In the genomic region with DNA sequence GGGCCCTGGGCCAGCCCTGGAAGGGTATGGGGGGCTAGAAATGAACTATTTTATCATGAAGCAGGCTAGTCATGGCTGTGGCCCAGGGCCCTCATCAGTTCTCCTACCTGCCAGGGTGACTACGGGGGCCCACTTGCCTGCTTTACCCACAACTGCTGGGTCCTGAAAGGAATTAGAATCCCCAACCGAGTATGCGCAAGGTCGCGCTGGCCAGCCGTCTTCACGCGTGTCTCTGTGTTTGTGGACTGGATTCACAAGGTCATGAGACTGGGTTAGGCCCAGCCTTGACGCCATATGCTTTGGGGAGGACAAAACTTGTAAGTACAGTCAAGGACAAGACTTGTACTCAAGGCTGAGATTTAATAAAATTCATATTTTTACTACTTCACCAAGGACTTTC, we compare ENCODE assay signal across 7 cellular contexts. TPM values are rescaled to one million over a fixed set of nuclear protein-coding genes. Genes with fewer than 3 reads are reported as not detected.
A peak's percentile ranks its signal among the peaks of the same experiment; 100 is the strongest.
DNase-seq lines count a peak whose midpoint lies in the region; ATAC-seq and TF ChIP-seq lines count a peak whose summit lies in the region.
"Not testable (repeated sequence)": the region's sequence is repeated elsewhere in the genome, so short reads cannot be mapped to it uniquely, and the experiment has no call there.

No MANE protein-coding gene starts in this region.

- not testable (repeated sequence) for H3K27ac ChIP-seq in breast epithelium, heart right ventricle, lower lobe of right lung, testis

- H3K9me3 Mint-ChIP-seq in activated T-cell treated with anti-CD3 and anti-CD28 coated beads, Interleukin-2, amount 50 U/mL, for 24 hours = not testable (repeated sequence)

- not testable (repeated sequence) for H3K36me3 ChIP-seq in breast epithelium; heart right ventricle; lower lobe of right lung; testis (ENCODE audit: low read depth, missing control alignments)

- not testable (repeated sequence) for H3K27ac Mint-ChIP-seq in activated T-cell treated with anti-CD3 and anti-CD28 coated beads, Interleukin-2, amount 50 U/mL, for 24 hours

- H3K4me3 Mint-ChIP-seq in activated T-cell treated with anti-CD3 and anti-CD28 coated beads, Interleukin-2, amount 50 U/mL, for 24 hours = not testable (repeated sequence)

- H3K36me3 Mint-ChIP-seq in activated T-cell treated with anti-CD3 and anti-CD28 coated beads, Interleukin-2, amount 50 U/mL, for 24 hours (ENCODE audit: low read depth) = not testable (repeated sequence)

- not testable (repeated sequence) for H3K4me3 ChIP-seq in breast epithelium, heart right ventricle, lower lobe of right lung, testis

- not testable (repeated sequence) for H3K4me1 ChIP-seq in breast epithelium, heart right ventricle, lower lobe of right lung, testis

- H3K27me3 Mint-ChIP-seq in activated T-cell treated with anti-CD3 and anti-CD28 coated beads, Interleukin-2, amount 50 U/mL, for 24 hours = not testable (repeated sequence)

- 78 to 85% methylated on average over 9 of the region's 9 CpGs for WGBS in heart right ventricle, 2 donors
- WGBS in testis, 2 donors = 76 to 77% methylated on average over 5 to 9 of the region's 9 CpGs

- TF ChIP-seq CTCF in breast epithelium (IDR thresholded peaks at IDR 0.05); heart right ventricle (IDR thresholded peaks at IDR 0.05); lower lobe of right lung (IDR thresholded peaks at IDR 0.05); testis (IDR thresholded peaks at IDR 0.05): not testable (repeated sequence)

- not testable (repeated sequence) for H3K9me3 ChIP-seq in breast epithelium, heart right ventricle, lower lobe of right lung, testis

- not testable (repeated sequence) for H3K27me3 ChIP-seq in breast epithelium; lower lobe of right lung (ENCODE audit: low read depth); testis
- H3K27me3 ChIP-seq in heart right ventricle = peaks cover 0 to 35% (median 18%) of the 10 kb centered on the region in 7 donors

- not testable (repeated sequence) for H3K4me1 Mint-ChIP-seq in activated T-cell treated with anti-CD3 and anti-CD28 coated beads, Interleukin-2, amount 50 U/mL, for 24 hours (ENCODE audit: low read depth)

- not testable (repeated sequence) for TF ChIP-seq POLR2A in breast epithelium (IDR thresholded peaks at IDR 0.05); testis (IDR thresholded peaks at IDR 0.05)

- not testable (repeated sequence) for ATAC-seq in heart right ventricle, lower lobe of right lung

- DNase-seq in activated CD4-positive, alpha-beta T cell treated with anti-CD3 and anti-CD28 coated beads for 48 hours = peak; percentile 2
- peak; percentile 30 for DNase-seq in activated T-cell treated with anti-CD3 and anti-CD28 coated beads, Interleukin-2, amount 50 U/mL, for 24 hours
- DNase-seq in breast epithelium (ENCODE audit: low spot score in 2 of 2) = peak; percentile 16 to 51
- DNase-seq in heart right ventricle = peak; percentile 2 to 9
- DNase-seq in lower lobe of right lung = peak; percentile 24
- DNase-seq in posterior vena cava (ENCODE audit: low spot score) = peak; percentile 82
- DNase-seq in testis = peak; percentile 12

- intact Hi-C loops in breast epithelium (cut with DNase I; ENCODE audit: low total_unique reads); heart right ventricle (cut with DNase I); lower lobe of right lung (cut with DNase I); posterior vena cava (cut with DNase I); testis (cut with DNase I; ENCODE audit: low total_unique reads): not testable (repeated sequence)

RNA-seq across cellular contexts. Expression of gene RNU1-3, which starts 16.8 kb away (rescaled TPM):
- total RNA-seq in breast epithelium (under 1 TPM; under 0.01 TPM), heart right ventricle (1,000 to 10,000 TPM in 8 of 10 donors, 100 to 1,000 TPM in 2; 635 to 5,242 (median 1,949) TPM), lower lobe of right lung (6,803 TPM), posterior vena cava (over 10,000 TPM; 12,584 to 18,986 TPM), testis (under 1 TPM; under 0.01 TPM)
- polyA plus RNA-seq in heart right ventricle (not detected), testis (ENCODE audit: insufficient read depth, low read depth, low replicate concordance) (18.9 TPM)

RNA-seq across cellular contexts. Expression of gene NBPF1, which starts 36.6 kb away (rescaled TPM):
- total RNA-seq in breast epithelium = 10 to 100 TPM; 36.7 to 53.9 (median 42.7) TPM
- total RNA-seq in heart right ventricle = 10 to 100 TPM in 7 of 10 donors, 1 to 10 TPM in 3; 6.0 to 15.2 (median 12.2) TPM
- polyA plus RNA-seq in heart right ventricle = 1 to 10 TPM; 2.8 to 5.6 TPM
- total RNA-seq in lower lobe of right lung = 35.3 TPM
- total RNA-seq in posterior vena cava = 10 to 100 TPM; 28.9 to 63.0 TPM
- 100 to 1,000 TPM in 1 of 2 donors, 10 to 100 TPM in 1; 75.6 to 109 TPM for total RNA-seq in testis
- 93.9 TPM for polyA plus RNA-seq in testis (ENCODE audit: insufficient read depth, low read depth, low replicate concordance)

Comparison
In these comparisons a context has a peak if more than half of its experiments do, and no peak if none do; other contexts are left out.
1. DNase-seq: peak in every context shown above with its lines; median percentile 82 in posterior vena cava; 34 in breast epithelium; 30 in activated T-cell treated with anti-CD3 and anti-CD28 coated beads, Interleukin-2, amount 50 U/mL, for 24 hours; 24 in lower lobe of right lung; 12 in testis; 6 in heart right ventricle; 2 in activated CD4-positive, alpha-beta T cell treated with anti-CD3 and anti-CD28 coated beads for 48 hours.
2. RNA of gene RNU1-3, which starts 16.8 kb away (total RNA-seq): 12,584 to 18,986 TPM in posterior vena cava, 6,803 TPM in lower lobe of right lung (single experiment) and 635 to 5,242 TPM in heart right ventricle; under 0.01 TPM in breast epithelium and under 0.01 TPM in testis; every median in the first group is over 100 times any median in the second.